Comparison of ENCODE assay signal across 1 cellular context in the genomic region with DNA sequence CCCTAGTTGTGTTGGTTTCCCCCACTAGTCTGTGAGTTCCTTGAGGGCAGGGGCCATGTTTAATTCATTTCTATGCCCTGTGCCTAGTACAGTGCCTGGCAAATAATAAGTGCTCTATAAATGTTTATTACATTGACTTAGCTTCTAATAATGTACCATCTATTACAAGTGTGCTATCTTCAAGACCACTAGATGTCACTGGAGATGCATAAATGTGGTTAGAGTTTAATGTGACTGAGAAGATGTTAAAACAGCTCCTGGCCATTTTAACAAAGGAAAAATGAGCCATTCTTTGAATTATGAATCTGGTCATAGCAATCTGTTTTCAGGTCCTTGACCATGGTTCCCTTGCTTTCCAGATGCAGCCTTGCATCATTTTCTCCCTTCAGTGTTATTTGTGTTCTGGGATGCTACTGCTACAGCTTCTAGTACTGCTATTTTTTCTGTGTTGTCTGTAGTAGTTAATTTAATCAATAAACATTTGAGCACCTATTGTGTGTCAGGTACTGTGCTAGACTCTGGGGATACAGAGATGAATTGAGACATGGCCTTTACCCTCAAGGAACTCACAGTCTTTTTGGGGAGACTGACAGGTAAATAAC.
TF ChIP-seq lines count a peak whose summit lies in the region.

No MANE protein-coding gene starts in this region.

TF ChIP-seq in endothelial cell of umbilical vein, 7 proteins besides CTCF, POLR2A, EP300 and RAD21 (continued from another document):
- TF ChIP-seq, protein P1, sequence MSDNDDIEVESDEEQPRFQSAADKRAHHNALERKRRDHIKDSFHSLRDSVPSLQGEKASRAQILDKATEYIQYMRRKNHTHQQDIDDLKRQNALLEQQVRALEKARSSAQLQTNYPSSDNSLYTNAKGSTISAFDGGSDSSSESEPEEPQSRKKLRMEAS (IDR thresholded peaks at IDR 0.05; ENCODE audit: insufficient read depth, insufficient read length): no peak
- no peak for TF ChIP-seq GATA2 (IDR thresholded peaks at IDR 0.05; ENCODE audit: insufficient read depth, insufficient read length, low read depth, low read length)
- no peak for TF ChIP-seq EZH2 (IDR thresholded peaks at IDR 0.05; ENCODE audit: borderline replicate concordance, low read depth, low read length, severe bottlenecking)
- no peak for TF ChIP-seq JUN (IDR thresholded peaks at IDR 0.05; ENCODE audit: borderline replicate concordance, insufficient read depth, insufficient read length, low read depth)
- TF ChIP-seq FOS (IDR thresholded peaks at IDR 0.05; ENCODE audit: borderline replicate concordance, insufficient read depth, low read length): no peak
- no peak for TF ChIP-seq MYC (IDR thresholded peaks at IDR 0.05; ENCODE audit: low read depth, low read length)
